ENCODE assay signal across 18 cellular contexts in the genomic region with DNA sequence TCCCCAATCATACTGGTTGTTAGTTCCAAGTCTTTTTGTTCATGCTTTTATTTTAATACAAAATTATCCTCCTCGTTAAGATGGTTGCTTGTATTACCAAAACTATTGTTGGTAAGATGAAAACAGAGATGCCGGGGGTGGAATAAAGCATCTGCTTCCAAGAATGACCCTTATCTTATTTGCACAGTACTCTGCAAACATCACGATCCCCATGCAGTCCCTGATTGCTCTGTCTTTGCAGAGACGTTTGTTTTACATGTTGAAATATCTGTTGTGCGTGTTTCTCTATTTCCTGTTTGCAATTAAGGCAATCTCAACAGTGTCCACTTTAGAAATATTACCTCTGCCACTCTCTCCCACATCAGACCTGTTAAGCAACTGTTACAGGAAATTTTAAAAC.
DNase-seq lines count a peak whose midpoint lies in the region; ATAC-seq and TF ChIP-seq lines count a peak whose summit lies in the region.
"Had no signal": no experiment of that assay in that cellular context is flagged by ENCODE, and none has a peak within 500 bp of the region (broad histone marks: within the 10 kb centered on the region; RNA-seq: fewer than 3 reads in every experiment).

No MANE protein-coding gene starts in this region.

- H3K27ac ChIP-seq in left lung = no peak overlapping the region

- H3K27ac Mint-ChIP-seq in activated naive CD8-positive, alpha-beta T cell treated with anti-CD3 and anti-CD28 coated beads for 36 hours = no peak overlapping the region
- H3K27ac Mint-ChIP-seq in HFFc6 = no peak overlapping the region
- H3K27ac Mint-ChIP-seq: H9 had no signal

- no peaks in the 10 kb centered on the region for H3K4me1 Mint-ChIP-seq in activated naive CD8-positive, alpha-beta T cell treated with anti-CD3 and anti-CD28 coated beads for 36 hours
- H3K4me1 Mint-ChIP-seq in HFFc6 (ENCODE audit: low read depth) = no peaks in the 10 kb centered on the region
- H3K4me1 Mint-ChIP-seq: central memory CD8-positive, alpha-beta T cell had no signal

- H3K27me3 Mint-ChIP-seq in activated naive CD8-positive, alpha-beta T cell treated with anti-CD3 and anti-CD28 coated beads for 36 hours = no peaks in the 10 kb centered on the region
- H3K27me3 Mint-ChIP-seq in HFFc6 (ENCODE audit: insufficient read depth) = no peaks in the 10 kb centered on the region
- H3K27me3 Mint-ChIP-seq: central memory CD8-positive, alpha-beta T cell had no signal

- no peak overlapping the region for H3K4me3 Mint-ChIP-seq in activated naive CD8-positive, alpha-beta T cell treated with anti-CD3 and anti-CD28 coated beads for 36 hours
- H3K4me3 Mint-ChIP-seq in HFFc6 = no peak overlapping the region
- H3K4me3 Mint-ChIP-seq: central memory CD8-positive, alpha-beta T cell; H9 had no signal

- peaks cover 0 to 3% of the 10 kb centered on the region in 2 donors for H3K9me3 ChIP-seq in left lung

- no peaks in the 10 kb centered on the region for H3K27me3 ChIP-seq in left lung

- H3K36me3 Mint-ChIP-seq in activated naive CD8-positive, alpha-beta T cell treated with anti-CD3 and anti-CD28 coated beads for 36 hours = no peaks in the 10 kb centered on the region
- no peaks in the 10 kb centered on the region for H3K36me3 Mint-ChIP-seq in HFFc6 (ENCODE audit: low read depth)

- peaks cover 6% of the 10 kb centered on the region for H3K9me3 Mint-ChIP-seq in activated naive CD8-positive, alpha-beta T cell treated with anti-CD3 and anti-CD28 coated beads for 36 hours
- peaks cover 44% of the 10 kb centered on the region for H3K9me3 Mint-ChIP-seq in HFFc6

- no peaks in the 10 kb centered on the region for H3K36me3 ChIP-seq in left lung

- H3K4me1 ChIP-seq in left lung = no peaks in the 10 kb centered on the region

- ATAC-seq in left lung = peak; percentile 26
- ATAC-seq: sciatic nerve had no signal

- DNase-seq in H4 (ENCODE audit: low spot score) = peak; percentile 46
- DNase-seq in NCI-H2029 (lab: John Stamatoyannopoulos, UW) = peak; percentile 94
- peak; percentile 93 for DNase-seq in OCI-M1 (lab: John Stamatoyannopoulos, UW)
- no peak for DNase-seq in left lung
- DNase-seq in NCI-H2107 (lab: John Stamatoyannopoulos, UW) = no peak
- DNase-seq in activated naive CD8-positive, alpha-beta T cell treated with anti-CD3 and anti-CD28 coated beads for 36 hours = no peak
- no peak for DNase-seq in HFFc6
- no peak for DNase-seq in midbrain (lab: John Stamatoyannopoulos, UW)
- DNase-seq: activated gamma-delta T cell; GDM1; H9; kidney glomerular epithelial cell; Right ventricle myocardium superior; stimulated activated CD4-positive, alpha-beta T cell treated with anti-CD3 and anti-CD28 coated beads, Interleukin-1b, Interleukin-23, amount 100 ng/mL, for 48 hours; substantia nigra; T-helper 2 cell had no signal

- H3K4me3 ChIP-seq in left lung = no peak overlapping the region

- intact Hi-C loops in left lung (cut with DNase I) = no loop called here

- TF ChIP-seq CTCF in left lung (IDR thresholded peaks at IDR 0.05) = no peak
- no peak for TF ChIP-seq CTCF in HFFc6 (IDR thresholded peaks at IDR 0.05)

Comparison
In these comparisons a context has a peak if more than half of its experiments do, and no peak if none do; other contexts are left out.
1. DNase-seq: peak in H4 (single experiment), NCI-H2029 (single experiment) and OCI-M1 (single experiment); none in left lung (0 of 2), NCI-H2107 (single experiment), activated naive CD8-positive, alpha-beta T cell treated with anti-CD3 and anti-CD28 coated beads for 36 hours (single experiment), HFFc6 (single experiment) and midbrain (single experiment).